Comparison of ENCODE assay signal across 8 cellular contexts in genomic region chr6:141562181-141562800, GRCh38.
DNase-seq lines count a peak whose midpoint lies in the region; ATAC-seq and TF ChIP-seq lines count a peak whose summit lies in the region.

No MANE protein-coding gene starts in this region.

- peak overlapping the region; percentile 60 to 76 for H3K27ac Mint-ChIP-seq in T-cell

- H3K36me3 Mint-ChIP-seq in T-cell, result no peaks in the 10 kb centered on the region

- H3K4me1 ChIP-seq in BLaER1 treated with 17β-estradiol and CSF1 and Interleukin-3, amounts not matched to agents 10 nM and 100 nM, result peaks cover 14 to 30% (median 18%) of the 10 kb centered on the region in 10 experiments

- H3K36me3 ChIP-seq in BLaER1 treated with 17β-estradiol and CSF1 and Interleukin-3, amounts not matched to agents 10 nM and 100 nM, result no peaks in the 10 kb centered on the region

- ATAC-seq in GM19328 (IDR thresholded peaks at IDR 0.05; ENCODE audit: unreplicated experiment) (peak; percentile 18), HG03378 (IDR thresholded peaks at IDR 0.05; ENCODE audit: unreplicated experiment) (peak; percentile 25), T-cell (replicated peaks in 1 of 4) (peak; percentile 36 to 66 (median 43))

- H3K9me3 Mint-ChIP-seq in T-cell, result no peaks in the 10 kb centered on the region

- peaks cover 0 to 5% of the 10 kb centered on the region in 2 donors for H3K27me3 Mint-ChIP-seq in T-cell

- peak overlapping the region; percentile 57 to 77 (median 71) for H3K9ac ChIP-seq in BLaER1 treated with 17β-estradiol and CSF1 and Interleukin-3, amounts not matched to agents 10 nM and 100 nM

- H3K4me2 ChIP-seq in BLaER1 treated with 17β-estradiol and CSF1 and Interleukin-3, amounts not matched to agents 10 nM and 100 nM, result peak overlapping the region; percentile 80 to 98 (median 90)

- POLR2A ChIA-PET in T-cell (lab: Charles Lee), result interaction anchor here in 1 of 2 donors (0.6 to 0.7 kb wide), 2 partner anchors 311 to 1871 kb away, joined by 5 to 7 read pairs; no protein-coding TSS in a partner anchor

- no peak for TF ChIP-seq CTCF in GM13976 (IDR thresholded peaks at IDR 0.05; ENCODE audit: borderline replicate concordance, control extremely low read depth, extremely low read depth, insufficient read depth, missing control alignments)

- DNase-seq in T-cell (peak in 14 of 34 experiments; percentile 1 to 24 (median 3)), ecto neural progenitor cell (ENCODE audit: low spot score) (peak; percentile 59), myocyte (ENCODE audit: low read depth) (peak; percentile 30), GM13976 (ENCODE audit: low spot score) (no peak), NCI-H82 (lab: John Stamatoyannopoulos, UW) (no peak)

- in situ Hi-C loops in GM13976 (cut with MboI; ENCODE audit: low sequenced_read_pairs, unreplicated experiment), result no loop called here

- H3K4me3 Mint-ChIP-seq in T-cell, result peak overlapping the region; percentile 80 to 87 (median 83)

- H3K4me3 ChIP-seq in BLaER1 treated with 17β-estradiol and CSF1 and Interleukin-3, amounts not matched to agents 10 nM and 100 nM, result peak overlapping the region; percentile 45 to 68 (median 54)

- H3K27ac ChIP-seq in BLaER1 treated with 17β-estradiol and CSF1 and Interleukin-3, amounts not matched to agents 10 nM and 100 nM, result peak overlapping the region; percentile 12 to 80 (median 62); a peak in 21 of 22 replicates

- H3K4me1 Mint-ChIP-seq in T-cell, result peaks cover 13 to 15% (median 13%) of the 10 kb centered on the region in 3 donors

- H4K20me1 ChIP-seq in BLaER1 treated with 17β-estradiol and CSF1 and Interleukin-3, amounts not matched to agents 10 nM and 100 nM, result no peaks in the 10 kb centered on the region

- CTCF ChIA-PET in T-cell (lab: Charles Lee), result interaction anchor here (0.6 to 2.0 kb wide), 6 partner anchors 31 to 1955 kb away, joined by 3 to 13 read pairs (median 4); no protein-coding TSS in a partner anchor

- H3K27me3 ChIP-seq in BLaER1 treated with 17β-estradiol and CSF1 and Interleukin-3, amounts not matched to agents 10 nM and 100 nM, result no peaks in the 10 kb centered on the region

- H3K9me3 ChIP-seq in BLaER1 treated with 17β-estradiol and CSF1 and Interleukin-3, amounts not matched to agents 10 nM and 100 nM (replicated peaks in 1 of 11), result no peaks in the 10 kb centered on the region; a peak in 3 of 22 replicates

Comparison
In these comparisons a context has a peak if more than half of its experiments do, and no peak if none do; other contexts are left out.
1. DNase-seq: peak in ecto neural progenitor cell (single experiment) and myocyte (single experiment); none in GM13976 (single experiment) and NCI-H82 (single experiment).
2. Peak in every context shown above with its lines, with median percentiles within 50 percentile points of each other: ATAC-seq.